In the genomic region with DNA sequence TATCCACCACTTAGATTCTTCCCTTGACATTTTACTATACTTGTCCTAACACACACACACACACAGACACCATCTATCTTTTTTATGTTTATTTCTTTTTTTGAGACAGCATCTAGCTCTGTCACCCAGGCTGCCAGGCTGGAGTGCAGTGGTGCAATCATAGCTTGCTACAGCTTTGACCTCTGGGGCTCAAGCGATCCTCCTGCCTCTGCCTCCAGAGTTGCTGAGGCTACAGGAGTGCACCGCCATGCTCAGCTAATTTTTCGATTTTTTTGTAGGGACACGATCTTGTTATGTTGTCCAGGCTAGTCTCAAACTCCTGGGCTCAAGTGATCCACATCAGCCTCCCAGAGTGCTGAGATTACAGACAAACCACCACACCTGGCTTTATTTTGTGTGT, we compare ENCODE assay signal across 22 cellular contexts.
"Had no signal": no experiment of that assay in that cellular context is flagged by ENCODE, and none has a peak within 500 bp of the region (broad histone marks: within the 10 kb centered on the region; RNA-seq: fewer than 3 reads in every experiment).

No MANE protein-coding gene starts in this region.

- H3K27me3 ChIP-seq: esophagus squamous epithelium, heart right ventricle, suprapubic skin, transverse colon had no signal

- H3K36me3 Mint-ChIP-seq: natural killer cell had no signal

- ATAC-seq: activated CD8-positive, alpha-beta T cell treated with anti-CD3 and anti-CD28 coated beads, Interleukin-2, amount 10 ng/mL, durations not matched to agents 7 days and 5 days; activated naive CD4-positive, alpha-beta T cell treated with anti-CD3 and anti-CD28 coated beads, Interleukin-2, amount 50 U/mL, for 72 hours; heart right ventricle; left ventricle myocardium superior; natural killer cell; stimulated activated naive CD8-positive, alpha-beta T cell treated with anti-CD3 and anti-CD28 coated beads, Interleukin-15, amount 100 ng/mL, for 72 hours; T-cell had no signal

- H3K4me3 Mint-ChIP-seq: activated CD4-positive, alpha-beta T cell treated with anti-CD3 and anti-CD28 coated beads, Interleukin-2, amount 10 ng/mL, durations not matched to agents 7 days and 5 days; activated CD8-positive, alpha-beta T cell treated with anti-CD3 and anti-CD28 coated beads, Interleukin-2, amount 10 ng/mL, durations not matched to agents 7 days and 5 days; natural killer cell; stimulated activated naive CD8-positive, alpha-beta T cell treated with anti-CD3 and anti-CD28 coated beads, Interleukin-15, amount 100 ng/mL, for 72 hours; T-cell had no signal

- H3K27me3 Mint-ChIP-seq: activated CD4-positive, alpha-beta T cell treated with anti-CD3 and anti-CD28 coated beads, Interleukin-2, amount 10 ng/mL, durations not matched to agents 7 days and 5 days; stimulated activated naive CD8-positive, alpha-beta T cell treated with anti-CD3 and anti-CD28 coated beads, Interleukin-15, amount 100 ng/mL, for 72 hours; T-cell had no signal

- H3K9me3 Mint-ChIP-seq: activated CD4-positive, alpha-beta T cell treated with anti-CD3 and anti-CD28 coated beads, Interleukin-2, amount 10 ng/mL, durations not matched to agents 7 days and 5 days; activated naive CD4-positive, alpha-beta T cell treated with anti-CD3 and anti-CD28 coated beads, Interleukin-2, amount 50 U/mL, for 72 hours; natural killer cell; stimulated activated naive CD8-positive, alpha-beta T cell treated with anti-CD3 and anti-CD28 coated beads, Interleukin-15, amount 100 ng/mL, for 72 hours; T-cell had no signal

- H3K9me3 ChIP-seq: esophagus squamous epithelium, heart right ventricle, suprapubic skin, transverse colon had no signal

- H3K4me1 ChIP-seq: esophagus squamous epithelium, suprapubic skin had no signal

- DNase-seq: activated CD4-positive, alpha-beta T cell treated with anti-CD3 and anti-CD28 coated beads, Interleukin-2, amount 10 ng/mL, durations not matched to agents 7 days and 5 days; activated CD4-positive, CD25-positive, alpha-beta regulatory T cell; activated CD8-positive, alpha-beta T cell treated with anti-CD3 and anti-CD28 coated beads, Interleukin-2, amount 10 ng/mL, durations not matched to agents 7 days and 5 days; activated gamma-delta T cell treated with Interleukin-2 at 50 U/mL for 16 hours; activated T-cell treated with anti-CD3 and anti-CD28 coated beads, Interleukin-2, amount 50 U/mL, for 48 hours; amniotic stem cell; dermis blood vessel endothelial cell; effector memory CD4-positive, alpha-beta T cell; esophagus squamous epithelium; heart right ventricle; left ventricle myocardium superior; mesenchymal stem cell; natural killer cell; retina; stimulated activated CD4-positive, alpha-beta T cell treated with anti-CD3 and anti-CD28 coated beads, Interleukin-12 subunit alpha, Interleukin-12 subunit beta, amount 100 ng/mL, for 4 hours; stimulated activated CD4-positive, alpha-beta T cell treated with anti-CD3 and anti-CD28 coated beads, Interleukin-1b, Interleukin-23, amount 100 ng/mL, for 48 hours; stimulated activated naive CD8-positive, alpha-beta T cell treated with anti-CD3 and anti-CD28 coated beads, Interleukin-15, amount 100 ng/mL, for 72 hours; T-cell; T-helper 9 cell; transverse colon had no signal

- H3K27ac ChIP-seq: esophagus squamous epithelium, heart right ventricle, suprapubic skin, transverse colon had no signal

- H3K27ac Mint-ChIP-seq: activated CD4-positive, alpha-beta T cell treated with anti-CD3 and anti-CD28 coated beads, Interleukin-2, amount 10 ng/mL, durations not matched to agents 7 days and 5 days; activated CD8-positive, alpha-beta T cell treated with anti-CD3 and anti-CD28 coated beads, Interleukin-2, amount 10 ng/mL, durations not matched to agents 7 days and 5 days had no signal
